In genomic region chr2:216243026-216243425, GRCh38 we compare ENCODE assay signal across 22 cellular contexts.
"Had no signal": no experiment of that assay in that cellular context is flagged by ENCODE, and none has a peak within 500 bp of the region (broad histone marks: within the 10 kb centered on the region; RNA-seq: fewer than 3 reads in every experiment).

No MANE protein-coding gene starts in this region.

- H3K36me3 Mint-ChIP-seq: T-cell had no signal

- H3K9me3 Mint-ChIP-seq: activated CD4-positive, alpha-beta T cell treated with anti-CD3 and anti-CD28 coated beads, Interleukin-2, amount 10 ng/mL, durations not matched to agents 24 days and 14 days; activated naive CD4-positive, alpha-beta T cell treated with anti-CD3 and anti-CD28 coated beads, Interleukin-2, amount 50 U/mL, for 24 hours; T-cell had no signal

- H3K27ac Mint-ChIP-seq: activated B cell treated with CpG ODN at 0.5 μM for 24 hours; activated CD4-positive, alpha-beta T cell treated with anti-CD3 and anti-CD28 coated beads, Interleukin-2, amount 10 ng/mL, durations not matched to agents 24 days and 14 days; activated naive CD4-positive, alpha-beta T cell treated with anti-CD3 and anti-CD28 coated beads, Interleukin-2, amount 50 U/mL, for 24 hours; T-cell had no signal

- ATAC-seq: Panc1, T-cell had no signal

- DNase-seq: activated B cell treated with CpG ODN at 0.5 μM for 24 hours; activated CD4-positive, alpha-beta T cell treated with anti-CD3 and anti-CD28 coated beads for 1 hour; activated CD4-positive, alpha-beta T cell treated with anti-CD3 and anti-CD28 coated beads, Interleukin-2, amount 10 ng/mL, durations not matched to agents 24 days and 14 days; activated CD4-positive, alpha-beta T cell treated with anti-CD3 and anti-CD28 coated beads, Interleukin-2, amount 50 U/mL, for 48 hours; activated effector memory CD4-positive, alpha-beta T cell treated with Interleukin-2 at 50 U/mL for 16 hours; activated naive CD4-positive, alpha-beta T cell; activated T-cell treated with anti-CD3 and anti-CD28 coated beads, Interleukin-2, amount 50 U/mL, for 1 hour; brain microvascular endothelial cell; MG63; MV-4-11; NCI-H1417 treated with DMSO at 0.1 percent for 48 hours; NCI-H187; NCI-H2227 treated with DMSO at 0.1 percent for 48 hours; NCI-H524 treated with DMSO at 0.1 percent for 48 hours; NCI-H748 treated with DMSO at 0.1 percent for 48 hours; OCI-M1; RPMI8226; T-cell; T-helper 2 cell; T1000 had no signal

- H3K4me3 Mint-ChIP-seq: activated B cell treated with CpG ODN at 0.5 μM for 24 hours; activated CD4-positive, alpha-beta T cell treated with anti-CD3 and anti-CD28 coated beads, Interleukin-2, amount 10 ng/mL, durations not matched to agents 24 days and 14 days; activated naive CD4-positive, alpha-beta T cell treated with anti-CD3 and anti-CD28 coated beads, Interleukin-2, amount 50 U/mL, for 24 hours; T-cell had no signal

- H3K27me3 Mint-ChIP-seq: activated B cell treated with CpG ODN at 0.5 μM for 24 hours; activated CD4-positive, alpha-beta T cell treated with anti-CD3 and anti-CD28 coated beads, Interleukin-2, amount 10 ng/mL, durations not matched to agents 24 days and 14 days; T-cell had no signal

- H3K4me1 Mint-ChIP-seq: activated B cell treated with CpG ODN at 0.5 μM for 24 hours; activated CD4-positive, alpha-beta T cell treated with anti-CD3 and anti-CD28 coated beads, Interleukin-2, amount 10 ng/mL, durations not matched to agents 24 days and 14 days had no signal
